Comparison of ENCODE assay signal across 26 cellular contexts in genomic region chr12:124157416-124157815, GRCh38.
"Had no signal": no experiment of that assay in that cellular context is flagged by ENCODE, and none has a peak within 500 bp of the region (broad histone marks: within the 10 kb centered on the region; RNA-seq: fewer than 3 reads in every experiment).

No MANE protein-coding gene starts in this region.

- H3K9me3 ChIP-seq: esophagus muscularis mucosa, heart right ventricle, lower lobe of right lung, neutrophil, pancreas, right lobe of liver, stomach, thyroid gland had no signal

- H3K9me3 Mint-ChIP-seq: immature natural killer cell; naive thymus-derived CD4-positive, alpha-beta T cell; stimulated activated effector memory CD8-positive, alpha-beta T cell treated with anti-CD3 and anti-CD28 coated beads, Interleukin-12 subunit alpha, Interleukin-12 subunit beta, amount 100 ng/mL, for 72 hours had no signal

- H3K4me1 Mint-ChIP-seq: immature natural killer cell; naive thymus-derived CD4-positive, alpha-beta T cell; stimulated activated effector memory CD8-positive, alpha-beta T cell treated with anti-CD3 and anti-CD28 coated beads, Interleukin-12 subunit alpha, Interleukin-12 subunit beta, amount 100 ng/mL, for 72 hours had no signal

- H3K36me3 Mint-ChIP-seq: immature natural killer cell; naive thymus-derived CD4-positive, alpha-beta T cell had no signal

- H3K4me1 ChIP-seq: esophagus muscularis mucosa, foreskin keratinocyte, heart right ventricle, lower lobe of right lung, pancreas, right lobe of liver, thyroid gland had no signal

- H3K4me3 Mint-ChIP-seq: immature natural killer cell; naive thymus-derived CD4-positive, alpha-beta T cell; stimulated activated effector memory CD8-positive, alpha-beta T cell treated with anti-CD3 and anti-CD28 coated beads, Interleukin-12 subunit alpha, Interleukin-12 subunit beta, amount 100 ng/mL, for 72 hours had no signal

- DNase-seq: dermis blood vessel endothelial cell; effector memory CD4-positive, alpha-beta T cell; foreskin keratinocyte; glutamatergic neuron; heart right ventricle; hippocampal formation; immature natural killer cell; islet precursor cell; kidney glomerular epithelial cell; left colon; left ventricle myocardium superior; lower lobe of right lung; naive thymus-derived CD4-positive, alpha-beta T cell; pancreas; right lobe of liver; stimulated activated CD4-positive, alpha-beta T cell treated with anti-CD3 and anti-CD28 coated beads, Interleukin-2, amount 100 ng/mL, for 24 hours; stimulated activated CD4-positive, alpha-beta T cell treated with anti-CD3 and anti-CD28 coated beads, Interleukin-4, amount 100 ng/mL, for 24 hours; stimulated activated naive CD4-positive, alpha-beta T cell treated with Interleukin-2 at 50 U/mL for 16 hours; stomach; thyroid gland; trophoblast cell had no signal

- H3K27me3 ChIP-seq: esophagus muscularis mucosa, neutrophil, pancreas, right lobe of liver, stomach, thyroid gland had no signal

- FAIRE-seq: endothelial cell of umbilical vein, pancreas had no signal

- H3K36me3 ChIP-seq: esophagus muscularis mucosa, heart right ventricle, lower lobe of right lung, neutrophil, pancreas, right lobe of liver, stomach, thyroid gland had no signal

- H3K27ac ChIP-seq: coronary artery, esophagus muscularis mucosa, foreskin keratinocyte, heart right ventricle, lower lobe of right lung, neutrophil, pancreas, right lobe of liver, stomach, thyroid gland had no signal

- ATAC-seq: foreskin keratinocyte; heart right ventricle; left colon; left ventricle myocardium superior; lower lobe of right lung; naive thymus-derived CD4-positive, alpha-beta T cell; pancreas; right lobe of liver; stimulated activated effector memory CD8-positive, alpha-beta T cell treated with anti-CD3 and anti-CD28 coated beads, Interleukin-12 subunit alpha, Interleukin-12 subunit beta, amount 100 ng/mL, for 72 hours had no signal

- H3K27ac Mint-ChIP-seq: immature natural killer cell; naive thymus-derived CD4-positive, alpha-beta T cell; stimulated activated effector memory CD8-positive, alpha-beta T cell treated with anti-CD3 and anti-CD28 coated beads, Interleukin-12 subunit alpha, Interleukin-12 subunit beta, amount 100 ng/mL, for 72 hours had no signal

- H3K4me3 ChIP-seq: coronary artery, esophagus muscularis mucosa, heart right ventricle, lower lobe of right lung, pancreas, right lobe of liver, stomach, thyroid gland had no signal
